In the genomic region with DNA sequence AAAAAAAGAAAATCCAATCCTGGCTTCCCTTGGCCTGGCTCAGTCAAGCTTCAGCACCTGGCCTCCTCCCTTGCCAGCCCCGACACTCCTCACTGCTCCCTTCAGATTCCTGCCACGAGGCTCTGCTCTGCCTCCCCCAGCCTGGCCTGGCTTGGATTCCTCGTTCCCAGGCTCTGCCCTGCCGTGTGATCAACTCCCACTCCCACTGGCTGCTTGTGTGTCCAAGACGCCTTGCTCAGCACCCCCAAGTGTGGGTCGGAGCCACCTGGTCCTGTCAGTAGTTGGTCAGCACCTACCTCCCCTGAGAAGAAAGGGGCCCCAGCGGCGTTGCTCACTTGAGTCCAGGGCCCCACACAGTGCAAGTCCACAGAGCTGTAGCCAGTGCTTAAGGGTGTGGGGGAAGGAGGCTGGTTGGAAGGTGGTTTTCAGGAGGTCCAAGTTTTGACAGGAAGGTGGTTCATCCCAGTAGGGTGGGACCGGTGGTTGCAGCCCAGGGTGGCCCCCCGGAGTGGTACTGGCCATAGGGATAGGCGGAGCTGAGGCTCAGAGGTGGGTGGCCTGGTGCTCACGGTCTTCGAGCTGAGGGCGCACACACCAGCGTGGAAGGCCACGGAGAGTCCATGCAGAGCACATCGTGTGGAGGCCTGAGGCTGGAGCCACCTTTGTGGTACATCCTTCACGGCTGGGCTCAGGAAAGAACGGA, we compare ENCODE assay signal across 1 cellular context.
TF ChIP-seq lines count a peak whose summit lies in the region.

No MANE protein-coding gene starts in this region.

TF ChIP-seq in H1, 55 proteins besides CTCF, POLR2A, EP300 and RAD21:
- TF ChIP-seq CTBP2 (IDR thresholded peaks at IDR 0.05; ENCODE audit: borderline replicate concordance, insufficient read depth, insufficient read length, low read length) = no peak
- no peak for TF ChIP-seq SUZ12 (IDR thresholded peaks at IDR 0.05; ENCODE audit: low read length)
- TF ChIP-seq POU5F1 (IDR thresholded peaks at IDR 0.05; ENCODE audit: low read depth, low read length) = no peak
- no peak for TF ChIP-seq KDM1A (IDR thresholded peaks at IDR 0.05; ENCODE audit: borderline replicate concordance, low read length)
- no peak for TF ChIP-seq JUND (IDR thresholded peaks at IDR 0.05; ENCODE audit: low read length)
- TF ChIP-seq SIRT6 (IDR thresholded peaks at IDR 0.05; ENCODE audit: low read length) = no peak
- no peak for TF ChIP-seq SIN3A (conservative IDR thresholded peaks at IDR 0.05 in 1 of 2, IDR thresholded peaks at IDR 0.05 in 1 of 2; ENCODE audit: low read depth in 1 of 2, low read length in 2 of 2)
- TF ChIP-seq CHD7 (IDR thresholded peaks at IDR 0.05; ENCODE audit: insufficient replicate concordance, low read length) = no peak
- no peak for TF ChIP-seq ATF3 (IDR thresholded peaks at IDR 0.05; ENCODE audit: insufficient read depth, low read depth, low read length)
- TF ChIP-seq CHD2 (IDR thresholded peaks at IDR 0.05; ENCODE audit: low read length) = no peak
- TF ChIP-seq HDAC2 (IDR thresholded peaks at IDR 0.05; ENCODE audit: borderline replicate concordance in 1 of 2, low read depth in 2 of 2, low read length in 2 of 2) = no peak
- no peak for TF ChIP-seq KDM4A (IDR thresholded peaks at IDR 0.05; ENCODE audit: low read depth, low read length, severe bottlenecking)
- no peak for TF ChIP-seq TAF7 (optimal IDR thresholded peaks at IDR 0.05; ENCODE audit: borderline replicate concordance, low read depth, low read length)
- no peak for TF ChIP-seq HDAC6 (IDR thresholded peaks at IDR 0.05; ENCODE audit: low read depth, low read length)
- no peak for TF ChIP-seq CBX5 (IDR thresholded peaks at IDR 0.05; ENCODE audit: low read depth, low read length)
- TF ChIP-seq POLR2AphosphoS5 (IDR thresholded peaks at IDR 0.05; ENCODE audit: low read depth, low read length) = no peak
- no peak for TF ChIP-seq PHF8 (conservative IDR thresholded peaks at IDR 0.05; ENCODE audit: low read depth, low read length)
